Comparison of ENCODE assay signal across 8 cellular contexts in genomic region chr20:50085481-50086365, GRCh38. TPM values are rescaled to one million over a fixed set of nuclear protein-coding genes. Genes with fewer than 3 reads are reported as not detected.
DNase-seq lines count a peak whose midpoint lies in the region; ATAC-seq, FAIRE-seq and TF ChIP-seq lines count a peak whose summit lies in the region.

No MANE protein-coding gene starts in this region.

- H3K9ac ChIP-seq in keratinocyte (ENCODE audit: control insufficient read depth, extremely low read depth, insufficient read depth, low read length): peak overlapping the region; percentile 47

- FAIRE-seq in A549 (lab: Jason Lieb, UNC) (no peak), keratinocyte (lab: Jason Lieb, UNC) (no peak)

- H3K27ac ChIP-seq in A549: peak overlapping the region; percentile 19 to 69; a peak in 4 of 6 replicates
- peak overlapping the region; percentile 41 for H3K27ac ChIP-seq in keratinocyte (ENCODE audit: control insufficient read depth, insufficient read depth, low read length)

- H3K4me1 ChIP-seq in A549: peaks cover 29% of the 10 kb centered on the region
- H3K4me1 ChIP-seq in keratinocyte (ENCODE audit: control insufficient read depth, extremely low read depth, insufficient read depth, low read length): peaks cover 18% of the 10 kb centered on the region

- DNase-seq in A549 (ENCODE audit: low read depth in 1 of 2, low spot score in 1 of 2) (peak; percentile 70 to 81), GM06990 (ENCODE audit: extremely low read depth, insufficient read length) (peak; percentile 38), NCI-H128 (lab: John Stamatoyannopoulos, UW; ENCODE audit: unreplicated experiment) (peak; percentile 37), SW480 (ENCODE audit: low spot score) (peak; percentile 81), cerebellar nuclear complex (lab: John Stamatoyannopoulos, UW) (peak; percentile 12 to 37), keratinocyte (ENCODE audit: low read depth, low spot score) (no peak), smooth muscle cell of the brain vasculature (ENCODE audit: low read depth, low spot score) (peak; percentile 20)

- H3K9me3 ChIP-seq in A549 (no peaks in the 10 kb centered on the region), keratinocyte (ENCODE audit: control insufficient read depth, low read depth, low read length) (no peaks in the 10 kb centered on the region)

- no peak overlapping the region for H3K4me3 ChIP-seq in A549
- no peak overlapping the region for H3K4me3 ChIP-seq in GM06990 (replicated peaks; ENCODE audit: low read depth, low read length)
- no peak overlapping the region for H3K4me3 ChIP-seq in keratinocyte (ENCODE audit: control insufficient read depth in 2 of 3, extremely low read depth in 1 of 3, insufficient read depth in 2 of 3, low read depth in 1 of 3, low read length in 3 of 3)

- peak; percentile 72 to 81 for TF ChIP-seq RAD21 in A549 (conservative IDR thresholded peaks at IDR 0.05 in 1 of 2, IDR thresholded peaks at IDR 0.05 in 1 of 2)

- CTCF ChIA-PET in A549 (lab: Yijun Ruan, JAX): interaction anchor here (0.5 to 10.1 kb wide), 37 partner anchors 9 to 507 kb away, joined by 3 to 153 read pairs (median 4); partner anchors contain the start of genes SNAI1 and UBE2V1

- peaks cover 2% of the 10 kb centered on the region for H3K9me1 ChIP-seq in keratinocyte (ENCODE audit: control insufficient read depth, extremely low read depth, insufficient read depth, low read length)

- no peak for TF ChIP-seq EP300 in A549 (IDR thresholded peaks at IDR 0.05)

- TF ChIP-seq POLR2A in A549 (IDR thresholded peaks at IDR 0.05; ENCODE audit: low read length): no peak

- peak; percentile 87 to 91 for ATAC-seq in A549
- ATAC-seq in GM18502 (IDR thresholded peaks at IDR 0.05; ENCODE audit: poor library complexity, unreplicated experiment): no peak

- POLR2A ChIA-PET in A549 (lab: Yijun Ruan, JAX): no interaction called here

- dilution Hi-C loops in keratinocyte (cut with MboI; ENCODE audit: extremely low pct_ligation_motif_present, low sequenced_read_pairs): no loop called here

- 4% methylated on average over 10 of the region's 10 CpGs for WGBS in A549 (ENCODE audit: missing lambda C conversion rate)

- H3K4me2 ChIP-seq in A549 (peak overlapping the region; percentile 63), keratinocyte (ENCODE audit: control insufficient read depth, extremely low read depth, insufficient read depth, low read depth, low read length) (peak overlapping the region; percentile 11)

- peaks cover 20% of the 10 kb centered on the region for H4K20me1 ChIP-seq in keratinocyte (ENCODE audit: control insufficient read depth, extremely low read depth, insufficient read depth, low read length)

- peaks cover 14% of the 10 kb centered on the region for H3K36me3 ChIP-seq in GM06990 (ENCODE audit: control insufficient read depth, insufficient read depth, low read length)
- peaks cover 9 to 20% of the 10 kb centered on the region in 2 experiments for H3K36me3 ChIP-seq in keratinocyte (ENCODE audit: control insufficient read depth in 2 of 2, extremely low read depth in 1 of 2, insufficient read depth in 2 of 2, low read length in 2 of 2)

- H3K79me2 ChIP-seq in keratinocyte (ENCODE audit: control insufficient read depth, insufficient read depth, low read length): peaks cover 36% of the 10 kb centered on the region

- H2AFZ ChIP-seq in keratinocyte (ENCODE audit: control insufficient read depth, low read length): no peak overlapping the region

- TF ChIP-seq CTCF in A549 (IDR thresholded peaks at IDR 0.05): peak; percentile 92
- TF ChIP-seq CTCF in GM06990 (IDR thresholded peaks at IDR 0.05; ENCODE audit: insufficient read depth, low read length, poor library complexity, severe bottlenecking): peak; percentile 77
- peak; percentile 65 to 85 (median 72) for TF ChIP-seq CTCF in keratinocyte (optimal IDR thresholded peaks at IDR 0.05 in 1 of 3, IDR thresholded peaks at IDR 0.05 in 1 of 3, conservative IDR thresholded peaks at IDR 0.05 in 1 of 3; ENCODE audit: extremely low read depth in 1 of 3, insufficient read depth in 2 of 3, low read length in 3 of 3)

- H3K27me3 ChIP-seq in GM06990 (replicated peaks; ENCODE audit: control insufficient read depth, insufficient read depth, low read length): no peaks in the 10 kb centered on the region
- no peaks in the 10 kb centered on the region for H3K27me3 ChIP-seq in keratinocyte (ENCODE audit: control insufficient read depth, extremely low read depth, insufficient read depth, low read length)

TF ChIP-seq in A549, 52 proteins besides CTCF, POLR2A, EP300 and RAD21:
- TF ChIP-seq CEBPB (IDR thresholded peaks at IDR 0.05): no peak
- no peak; the same call in 1 of the 2 replicates for TF ChIP-seq POLR2AphosphoS2 (conservative IDR thresholded peaks at IDR 0.05; ENCODE audit: low read length)
- no peak for TF ChIP-seq HOXB5 (CRISPR knock-in tag; IDR thresholded peaks at IDR 0.05)
- no peak for TF ChIP-seq KDM1A (IDR thresholded peaks at IDR 0.05; ENCODE audit: low read depth)
- peak; percentile 62 for TF ChIP-seq SMC3 (IDR thresholded peaks at IDR 0.05)

RNA-seq across cellular contexts. Expression of gene UBE2V1, which starts 27.2 kb away (rescaled TPM):
- polyA plus RNA-seq in A549 (2011; rRNA removed) (114 and 141 TPM in 2 replicates), A549 (2017; fragmentation: RNase III; extraction: RNeasy Plus Mini Kit Qiagen cat#74134 plus additional on column Dnase treatment) (129 to 143 TPM (median 130 TPM) in 3 replicates), keratinocyte (61.8 to 155 TPM (median 117 TPM) in 3 replicates)
- 71.2 and 72.5 TPM in 2 replicates for polyA plus RNA-seq in A549 (2012; cell fraction: cytosol; rRNA removed)
- 26.1 and 63.7 TPM in 2 replicates for polyA plus RNA-seq in A549 (2012; cell fraction: nucleus; rRNA removed)
- 62.8 and 69.9 TPM in 2 replicates for polyA minus RNA-seq in A549 (2011; rRNA and poly(A)+ RNA removed)
- 233 TPM for polyA plus RNA-seq in keratinocyte (2011; ENCODE audit: low read depth)
- polyA plus RNA-seq in keratinocyte (2011; cell fraction: cytosol; rRNA removed): 146 and 182 TPM in 2 replicates
- 132 and 143 TPM in 2 replicates for polyA plus RNA-seq in keratinocyte (2011; cell fraction: nucleus; rRNA removed)
- 92.0 and 131 TPM in 2 replicates for polyA plus RNA-seq in keratinocyte (2012; ENCODE audit: low replicate concordance)
- 32.3 to 92.9 TPM (median 62.0 TPM) in 3 replicates for polyA minus RNA-seq in keratinocyte
- 37.2 TPM for polyA minus RNA-seq in keratinocyte (2011; cell fraction: cytosol; rRNA and poly(A)+ RNA removed)
- 32.3 and 62.8 TPM in 2 replicates for polyA minus RNA-seq in keratinocyte (2011; cell fraction: nucleus; rRNA and poly(A)+ RNA removed)
